In the genomic region with DNA sequence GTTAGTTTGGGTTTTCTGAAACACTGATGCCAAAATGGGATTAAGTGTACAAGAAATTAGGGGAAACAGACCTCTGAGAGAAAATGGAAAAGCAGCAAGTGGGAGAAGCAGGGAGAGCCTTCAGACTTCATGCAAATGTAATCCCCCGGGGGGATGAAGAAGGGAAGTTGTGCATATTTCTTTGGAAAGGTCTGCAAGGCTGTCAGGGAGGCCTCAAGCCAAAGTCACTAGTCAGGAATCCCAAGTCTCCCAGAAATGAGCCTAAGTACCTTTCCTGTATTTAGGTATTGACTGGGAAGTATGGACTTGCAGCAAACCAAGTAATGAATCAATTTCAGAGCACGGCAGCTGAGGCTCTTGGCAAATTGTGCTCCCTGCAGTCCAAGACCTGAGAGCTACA, we compare ENCODE assay signal across 24 cellular contexts. TPM values are rescaled to one million over a fixed set of nuclear protein-coding genes. Genes with fewer than 3 reads are reported as not detected.
"Had no signal": no experiment of that assay in that cellular context is flagged by ENCODE, and none has a peak within 500 bp of the region (broad histone marks: within the 10 kb centered on the region; RNA-seq: fewer than 3 reads in every experiment).

No MANE protein-coding gene starts in this region.

- FAIRE-seq: RCC 7860 had no signal

- H3K36me3 Mint-ChIP-seq: activated naive CD4-positive, alpha-beta T cell treated with anti-CD3 and anti-CD28 coated beads, Interleukin-2, amount 50 U/mL, for 24 hours; brain had no signal

- H3K4me1 ChIP-seq: ascending aorta, SJSA1 had no signal

- H3K9me3 ChIP-seq: ascending aorta, SJSA1 had no signal

- H3K27ac Mint-ChIP-seq: activated CD8-positive, alpha-beta T cell treated with anti-CD3 and anti-CD28 coated beads, Interleukin-2, amount 10 ng/mL, durations not matched to agents 7 days and 5 days; activated naive CD4-positive, alpha-beta T cell treated with anti-CD3 and anti-CD28 coated beads, Interleukin-2, amount 50 U/mL, for 24 hours; brain; T-helper 1 cell treated with Interleukin-12 subunit alpha and Interleukin-12 subunit beta and Interleukin-4 antibody, amounts not matched to agents 30 μg/mL and 1 μg/mL, for 36 hours had no signal

- DNase-seq: activated CD4-positive, alpha-beta T cell treated with anti-CD3 and anti-CD28 coated beads for 48 hours; activated CD4-positive, alpha-beta T cell treated with anti-CD3 and anti-CD28 coated beads, Interleukin-2, amount 50 U/mL, for 4 hours; activated CD4-positive, CD25-positive, alpha-beta regulatory T cell treated with anti-CD3 and anti-CD28 coated beads, Interleukin-2, amount 50 U/mL, for 72 hours; activated CD8-positive, alpha-beta memory T cell treated with anti-CD3 and anti-CD28 coated beads, Interleukin-2, amount 50 U/mL, for 48 hours; activated CD8-positive, alpha-beta T cell treated with anti-CD3 and anti-CD28 coated beads, Interleukin-2, amount 10 ng/mL, durations not matched to agents 7 days and 5 days; activated T-cell treated with anti-CD3 and anti-CD28 coated beads, Interleukin-2, amount 50 U/mL, for 1 hour; amniotic stem cell; Karpas-422; MM.1S; NCI-H1105; NCI-H1436; NCI-H187; NCI-H446; NCI-H524; PC-3; SHP77 had no signal

- H3K4me3 ChIP-seq: ascending aorta, cardiac muscle cell, SJSA1 had no signal

- H3K27me3 ChIP-seq: ascending aorta, cardiac muscle cell, SJSA1 had no signal

- H3K4me1 Mint-ChIP-seq: activated naive CD4-positive, alpha-beta T cell treated with anti-CD3 and anti-CD28 coated beads, Interleukin-2, amount 50 U/mL, for 24 hours; brain had no signal

- H3K27ac ChIP-seq: ascending aorta, cardiac muscle cell, SJSA1 had no signal

- H3K4me3 Mint-ChIP-seq: activated CD8-positive, alpha-beta T cell treated with anti-CD3 and anti-CD28 coated beads, Interleukin-2, amount 10 ng/mL, durations not matched to agents 7 days and 5 days; activated naive CD4-positive, alpha-beta T cell treated with anti-CD3 and anti-CD28 coated beads, Interleukin-2, amount 50 U/mL, for 24 hours; brain; T-helper 1 cell treated with Interleukin-12 subunit alpha and Interleukin-12 subunit beta and Interleukin-4 antibody, amounts not matched to agents 30 μg/mL and 1 μg/mL, for 36 hours had no signal

- H3K36me3 ChIP-seq: ascending aorta, cardiac muscle cell, SJSA1 had no signal

- H3K27me3 Mint-ChIP-seq: activated naive CD4-positive, alpha-beta T cell treated with anti-CD3 and anti-CD28 coated beads, Interleukin-2, amount 50 U/mL, for 24 hours; brain had no signal

- H3K9me3 Mint-ChIP-seq: activated naive CD4-positive, alpha-beta T cell treated with anti-CD3 and anti-CD28 coated beads, Interleukin-2, amount 50 U/mL, for 24 hours; T-helper 1 cell treated with Interleukin-12 subunit alpha and Interleukin-12 subunit beta and Interleukin-4 antibody, amounts not matched to agents 30 μg/mL and 1 μg/mL, for 36 hours had no signal

- ATAC-seq: activated CD8-positive, alpha-beta T cell treated with anti-CD3 and anti-CD28 coated beads, Interleukin-2, amount 10 ng/mL, durations not matched to agents 7 days and 5 days; PC-3; SK-N-SH treated with all-trans-retinoic acid at 6 μM for 48 hours had no signal

RNA-seq across cellular contexts. Expression of a gene that starts 2.2 kb away (rescaled TPM):
- total RNA-seq: activated CD8-positive, alpha-beta T cell treated with anti-CD3 and anti-CD28 coated beads, Interleukin-2, amount 10 ng/mL, durations not matched to agents 7 days and 5 days; ascending aorta; cardiac muscle cell; PC-3; SJSA1 had no signal
- polyA plus RNA-seq: cardiac muscle cell had no signal
